Comparison of ENCODE assay signal across 2 cellular contexts in genomic region chr21:44542716-44543115, GRCh38.
A peak's percentile ranks its signal among the peaks of the same experiment; 100 is the strongest.
TF ChIP-seq lines count a peak whose summit lies in the region.

No MANE protein-coding gene starts in this region.

TF ChIP-seq in HCT116, 20 proteins besides CTCF, POLR2A, EP300 and RAD21:
- no peak for TF ChIP-seq CEBPB (IDR thresholded peaks at IDR 0.05; ENCODE audit: low read depth)
- no peak for TF ChIP-seq ZFX (IDR thresholded peaks at IDR 0.05)
- TF ChIP-seq FOSL1 (IDR thresholded peaks at IDR 0.05; ENCODE audit: low read depth): no peak
- no peak for TF ChIP-seq ZBTB33 (IDR thresholded peaks at IDR 0.05; ENCODE audit: extremely low read depth, insufficient replicate concordance, low read length)
- TF ChIP-seq JUND (IDR thresholded peaks at IDR 0.05): no peak
- no peak for TF ChIP-seq CBX3 (IDR thresholded peaks at IDR 0.05; ENCODE audit: low read depth)
- no peak for TF ChIP-seq ZNF274 (IDR thresholded peaks at IDR 0.05; ENCODE audit: low read depth, low read length)
- no peak for TF ChIP-seq EGR1 (IDR thresholded peaks at IDR 0.05; ENCODE audit: low read depth)
- TF ChIP-seq ATF3 (IDR thresholded peaks at IDR 0.05): no peak
- TF ChIP-seq SRF (IDR thresholded peaks at IDR 0.05; ENCODE audit: low read depth): no peak
- no peak for TF ChIP-seq YY1 (IDR thresholded peaks at IDR 0.05; ENCODE audit: extremely low read depth, insufficient replicate concordance, low read depth, low read length)
- TF ChIP-seq EZH2 (IDR thresholded peaks at IDR 0.05): no peak
- TF ChIP-seq TCF7L2 (IDR thresholded peaks at IDR 0.05; ENCODE audit: borderline replicate concordance, extremely low read depth, insufficient read depth, insufficient read length): no peak
- no peak for TF ChIP-seq EZH2phosphoT487 (IDR thresholded peaks at IDR 0.05; ENCODE audit: borderline replicate concordance)
- TF ChIP-seq SIN3A (IDR thresholded peaks at IDR 0.05; ENCODE audit: low read depth): no peak
- no peak for TF ChIP-seq REST (IDR thresholded peaks at IDR 0.05; ENCODE audit: low read depth)
- no peak for TF ChIP-seq MAX (IDR thresholded peaks at IDR 0.05)
- no peak for TF ChIP-seq SP1 (IDR thresholded peaks at IDR 0.05; ENCODE audit: low read depth)

TF ChIP-seq in K562, 482 proteins besides CTCF, POLR2A, EP300 and RAD21:
- no peak for TF ChIP-seq ZNF224 (CRISPR knock-in tag; IDR thresholded peaks at IDR 0.05)
- 0 out of 2 replicates have a peak, but pooled peaks have one; percentile 59 for TF ChIP-seq TRIM28 (IDR thresholded peaks at IDR 0.05)
